ENCODE assay signal across 10 cellular contexts in the genomic region with DNA sequence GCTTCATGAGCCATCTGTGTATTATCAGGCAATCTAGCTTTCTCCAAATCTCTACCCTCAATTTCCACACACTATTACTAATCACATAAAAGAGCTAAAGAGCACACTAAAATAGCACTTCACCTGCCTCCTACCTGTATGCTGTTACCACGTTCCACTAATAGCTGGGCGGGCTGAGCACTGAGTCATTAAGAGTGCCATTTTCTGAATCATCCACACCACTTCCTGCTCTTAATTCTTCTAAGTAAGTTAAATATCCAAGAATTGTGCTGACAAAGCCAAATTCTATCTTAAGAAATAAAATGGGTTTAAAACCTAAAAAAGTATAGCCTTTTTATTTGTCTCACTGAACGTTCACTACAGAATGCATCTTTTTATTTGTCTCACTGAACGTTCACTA. TPM values are rescaled to one million over a fixed set of nuclear protein-coding genes. Genes with fewer than 3 reads are reported as not detected.
DNase-seq lines count a peak whose midpoint lies in the region; ATAC-seq and TF ChIP-seq lines count a peak whose summit lies in the region.
"Had no signal": no experiment of that assay in that cellular context is flagged by ENCODE, and none has a peak within 500 bp of the region (broad histone marks: within the 10 kb centered on the region; RNA-seq: fewer than 3 reads in every experiment).

No MANE protein-coding gene starts in this region.

- peak; percentile 27 for DNase-seq in GM13977 (ENCODE audit: low spot score)
- DNase-seq in T-helper 17 cell, result peak in 1 of 3 donors; percentile 11
- DNase-seq in astrocyte of the cerebellum (ENCODE audit: low read depth), result peak; percentile 36
- DNase-seq in stimulated activated CD4-positive, alpha-beta T cell treated with anti-CD3 and anti-CD28 coated beads, Interleukin-15, amount 100 ng/mL, for 24 hours, result peak; percentile 79
- DNase-seq in superior temporal gyrus (ENCODE audit: extremely low spot score), result no peak
- DNase-seq in heart right ventricle, result no peak
- no peak for DNase-seq in aorta
- DNase-seq in NCI-H748 (lab: John Stamatoyannopoulos, UW; ENCODE audit: unreplicated experiment), result no peak
- DNase-seq: foreskin melanocyte, NCI-H345 had no signal

- H3K27ac ChIP-seq in heart right ventricle (no peak overlapping the region), aorta (ENCODE audit: low read depth in 1 of 2, low read length in 2 of 2) (no peak overlapping the region)

- H3K4me1 ChIP-seq in heart right ventricle, result peaks cover 0 to 16% (median 0%) of the 10 kb centered on the region in 9 donors
- no peaks in the 10 kb centered on the region for H3K4me1 ChIP-seq in aorta (ENCODE audit: control insufficient read depth in 1 of 2, insufficient read depth in 2 of 2, low read length in 2 of 2)

- TF ChIP-seq CTCF in GM13977 (IDR thresholded peaks at IDR 0.05; ENCODE audit: extremely low read depth, insufficient read depth, missing control alignments) (no peak), astrocyte of the cerebellum (IDR thresholded peaks at IDR 0.05; ENCODE audit: low read depth, low read length, missing control alignments) (no peak), heart right ventricle (IDR thresholded peaks at IDR 0.05) (no peak)

- H3K4me3 ChIP-seq in astrocyte of the cerebellum (ENCODE audit: low read depth, low read length), result no peak overlapping the region
- H3K4me3 ChIP-seq in heart right ventricle, result no peak overlapping the region
- H3K4me3 ChIP-seq in aorta (ENCODE audit: low read length in 2 of 2), result no peak overlapping the region

- in situ Hi-C loops in GM13977 (cut with MboI; ENCODE audit: low pct_unique_long_range_greater_than_20kb, low sequenced_read_pairs, unreplicated experiment), result no loop called here
- in situ Hi-C loops in astrocyte of the cerebellum (cut with HindIII; ENCODE audit: low sequenced_read_pairs), result no loop called here

- intact Hi-C loops in heart right ventricle (cut with DNase I) (loop anchor here in 2 of 10 donors (10.0 kb wide), 2 partner anchors 209 to 579 kb away; partner anchors contain the start of gene ODC1 (in 1 of the 2)), aorta (cut with DNase I) (no loop called here)

- peak overlapping the region; percentile 16 for H3K4me3 Mint-ChIP-seq in T-helper 17 cell

- H3K36me3 ChIP-seq in heart right ventricle, result peaks cover 0 to 100% (median 45%) of the 10 kb centered on the region in 9 donors
- H3K36me3 ChIP-seq in aorta (ENCODE audit: control insufficient read depth in 1 of 2, insufficient read depth in 2 of 2, low read length in 1 of 2), result peaks cover 4 to 7% of the 10 kb centered on the region in 2 donors

- no peaks in the 10 kb centered on the region for H3K27me3 ChIP-seq in heart right ventricle
- no peaks in the 10 kb centered on the region for H3K27me3 ChIP-seq in aorta (ENCODE audit: control insufficient read depth in 1 of 2, insufficient read depth in 2 of 2, low read length in 1 of 2)

- WGBS in heart right ventricle, 2 donors, result 86 to 88% methylated on average over 4 of the region's 4 CpGs
- WGBS in aorta, 2 donors, result 78 to 79% methylated on average over 4 of the region's 4 CpGs

- no peaks in the 10 kb centered on the region for H3K9me3 ChIP-seq in T-helper 17 cell (ENCODE audit: control insufficient read depth, low read length, poor library complexity, severe bottlenecking)
- H3K9me3 ChIP-seq in heart right ventricle, result no peaks in the 10 kb centered on the region
- no peaks in the 10 kb centered on the region for H3K9me3 ChIP-seq in aorta (ENCODE audit: control insufficient read depth, low read length)

- H3K4me1 Mint-ChIP-seq in T-helper 17 cell, result peaks cover 27% of the 10 kb centered on the region

- no peaks in the 10 kb centered on the region for H3K27me3 Mint-ChIP-seq in T-helper 17 cell

- peaks cover 15% of the 10 kb centered on the region for H3K36me3 Mint-ChIP-seq in T-helper 17 cell (ENCODE audit: low read depth)

- H3K27ac Mint-ChIP-seq in T-helper 17 cell, result peak overlapping the region; percentile 5

- ATAC-seq in T-helper 17 cell (peak; percentile 88), heart right ventricle (no peak), aorta (ENCODE audit: low FRiP score) (no peak)

RNA-seq across cellular contexts. Expression of gene NOL10, which starts 35.7 kb away (rescaled TPM):
- total RNA-seq in T-helper 17 cell (10 to 100 TPM; 20.6 to 21.4 TPM), heart right ventricle (10 to 100 TPM; 15.0 to 21.0 (median 19.2) TPM), aorta (10 to 100 TPM; 20.7 to 25.1 TPM)
- polyA plus RNA-seq in heart right ventricle (10 to 100 TPM in 1 of 2 donors, 1 to 10 TPM in 1; 6.9 to 11.3 TPM), aorta (10 to 100 TPM; 10.0 to 10.9 TPM)

Comparison
In these comparisons a context has a peak if more than half of its experiments do, and no peak if none do; other contexts are left out.
1. DNase-seq: peak in GM13977 (single experiment), astrocyte of the cerebellum (single experiment) and stimulated activated CD4-positive, alpha-beta T cell treated with anti-CD3 and anti-CD28 coated beads, Interleukin-15, amount 100 ng/mL, for 24 hours (single experiment); none in superior temporal gyrus (single experiment), heart right ventricle (0 of 2), aorta (0 of 2) and NCI-H748 (single experiment).